Comparison of ENCODE assay signal across 20 cellular contexts in the genomic region with DNA sequence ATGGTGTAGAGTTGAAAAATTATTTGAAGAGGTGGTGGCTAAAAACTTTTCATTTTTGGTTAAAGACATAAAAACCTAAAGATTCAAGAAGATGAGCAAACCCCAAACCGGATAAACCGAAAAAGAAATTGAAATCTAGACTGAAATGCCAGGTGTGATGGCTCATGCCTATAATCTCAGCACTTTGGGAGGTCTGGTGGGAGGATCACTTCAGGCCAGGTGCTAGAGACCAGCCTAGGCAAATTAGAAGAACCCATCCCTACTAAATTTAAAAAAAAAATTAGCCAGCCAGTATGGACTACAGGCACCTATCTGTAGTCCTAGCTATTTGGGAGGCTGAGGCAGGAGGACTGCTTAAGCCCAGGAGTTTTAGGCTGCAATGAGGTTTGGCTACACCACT.
"Had no signal": no experiment of that assay in that cellular context is flagged by ENCODE, and none has a peak within 500 bp of the region (broad histone marks: within the 10 kb centered on the region; RNA-seq: fewer than 3 reads in every experiment).

No MANE protein-coding gene starts in this region.

- H3K9me3 ChIP-seq: colonic mucosa, gastroesophageal sphincter, heart left ventricle, left lung, lower lobe of right lung, mucosa of descending colon had no signal

- DNase-seq: colonic mucosa; cortex of kidney; effector CD8-positive, alpha-beta T cell; effector memory CD8-positive, alpha-beta T cell; endodermal cell; erythroblast; foreskin keratinocyte; heart left ventricle; hippocampal formation; left cardiac atrium; left lung; left ventricle myocardium superior; lower lobe of right lung; mesenchymal stem cell; mucosa of descending colon; naive B cell; naive thymus-derived CD8-positive, alpha-beta T cell had no signal

- H3K36me3 ChIP-seq: colonic mucosa, gastroesophageal sphincter, heart left ventricle, left lung, lower lobe of right lung had no signal

- H3K27me3 ChIP-seq: colonic mucosa, foreskin keratinocyte, gastroesophageal sphincter, heart left ventricle, left lung had no signal

- ATAC-seq: effector memory CD8-positive, alpha-beta T cell; esophagus mucosa; foreskin keratinocyte; gastroesophageal sphincter; heart left ventricle; left cardiac atrium; left lung; left ventricle myocardium superior; lower lobe of right lung; mucosa of descending colon; naive thymus-derived CD8-positive, alpha-beta T cell had no signal

- H3K4me3 ChIP-seq: colonic mucosa, gastroesophageal sphincter, heart left ventricle, left lung, lower lobe of right lung, mucosa of descending colon had no signal

- H3K27ac ChIP-seq: colonic mucosa, epithelial cell of prostate, foreskin keratinocyte, gastroesophageal sphincter, heart left ventricle, left lung, lower lobe of right lung had no signal

- H3K4me1 ChIP-seq: colonic mucosa, foreskin keratinocyte, gastroesophageal sphincter, left lung, lower lobe of right lung had no signal
